In the genomic region with DNA sequence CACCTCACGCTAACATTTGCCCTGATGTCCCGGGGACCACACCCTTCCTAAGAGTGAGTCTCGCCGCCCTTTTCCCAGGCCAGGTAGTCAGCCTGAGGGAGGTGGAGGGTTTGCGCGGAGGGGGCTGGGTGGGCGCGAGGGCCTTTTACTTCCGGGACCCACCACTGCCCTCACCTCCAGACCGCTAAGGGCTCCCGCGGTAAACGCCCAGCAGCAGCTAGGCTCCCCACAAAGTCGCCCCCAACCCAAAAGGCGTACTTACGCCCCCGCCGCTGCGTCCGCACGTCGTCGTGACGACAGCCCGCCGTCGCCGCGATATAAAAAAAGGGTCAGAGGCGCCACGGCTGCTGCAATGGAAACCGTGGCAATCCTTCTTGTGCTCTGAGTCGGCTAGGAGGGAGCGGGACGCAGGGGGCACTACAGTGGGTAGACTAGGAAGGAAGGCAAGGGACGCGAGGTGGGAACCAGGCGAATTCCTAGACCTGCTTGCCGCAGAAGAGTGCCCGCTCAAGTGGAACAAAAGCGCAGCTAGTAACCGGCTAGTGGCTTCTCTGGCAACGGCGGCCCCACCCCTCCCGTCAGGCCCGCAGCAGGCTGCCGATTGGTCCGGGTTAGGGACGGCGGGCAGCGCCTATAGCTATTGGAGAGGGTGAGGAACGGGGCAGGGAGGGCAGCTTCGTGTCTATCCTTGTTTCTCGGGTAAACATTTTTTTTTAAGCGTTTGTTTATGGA, we compare ENCODE assay signal across 1 cellular context.
TF ChIP-seq lines count a peak whose summit lies in the region.

A gene with protein sequence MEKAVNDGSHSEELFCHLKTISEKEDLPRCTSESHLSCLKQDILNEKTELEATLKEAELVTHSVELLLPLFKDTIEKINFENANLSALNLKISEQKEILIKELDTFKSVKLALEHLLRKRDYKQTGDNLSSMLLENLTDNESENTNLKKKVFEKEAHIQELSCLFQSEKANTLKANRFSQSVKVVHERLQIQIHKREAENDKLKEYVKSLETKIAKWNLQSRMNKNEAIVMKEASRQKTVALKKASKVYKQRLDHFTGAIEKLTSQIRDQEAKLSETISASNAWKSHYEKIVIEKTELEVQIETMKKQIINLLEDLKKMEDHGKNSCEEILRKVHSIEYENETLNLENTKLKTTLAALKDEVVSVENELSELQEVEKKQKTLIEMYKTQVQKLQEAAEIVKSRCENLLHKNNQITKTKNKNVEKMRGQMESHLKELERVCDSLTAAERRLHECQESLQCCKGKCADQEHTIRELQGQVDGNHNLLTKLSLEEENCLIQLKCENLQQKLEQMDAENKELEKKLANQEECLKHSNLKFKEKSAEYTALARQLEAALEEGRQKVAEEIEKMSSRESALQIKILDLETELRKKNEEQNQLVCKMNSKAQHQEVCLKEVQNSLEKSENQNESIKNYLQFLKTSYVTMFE (minus strand): TSS at position 553 of the 732 bp plus-strand sequence. CDS start 9,296 bp downstream, outside the sequence.

TF ChIP-seq in HEK293, 187 proteins besides CTCF, POLR2A, EP300 and RAD21 (continued from another document and continues in another):
- TF ChIP-seq, protein P1, sequence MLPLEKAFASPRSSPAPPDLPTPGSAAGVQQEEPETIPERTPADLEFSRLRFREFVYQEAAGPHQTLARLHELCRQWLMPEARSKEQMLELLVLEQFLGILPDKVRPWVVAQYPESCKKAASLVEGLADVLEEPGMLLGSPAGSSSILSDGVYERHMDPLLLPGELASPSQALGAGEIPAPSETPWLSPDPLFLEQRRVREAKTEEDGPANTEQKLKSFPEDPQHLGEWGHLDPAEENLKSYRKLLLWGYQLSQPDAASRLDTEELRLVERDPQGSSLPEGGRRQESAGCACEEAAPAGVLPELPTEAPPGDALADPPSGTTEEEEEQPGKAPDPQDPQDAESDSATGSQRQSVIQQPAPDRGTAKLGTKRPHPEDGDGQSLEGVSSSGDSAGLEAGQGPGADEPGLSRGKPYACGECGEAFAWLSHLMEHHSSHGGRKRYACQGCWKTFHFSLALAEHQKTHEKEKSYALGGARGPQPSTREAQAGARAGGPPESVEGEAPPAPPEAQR (tag by site-specific recombination; IDR thresholded peaks at IDR 0.05) = no peak
- TF ChIP-seq ZNF677 (tag by site-specific recombination; IDR thresholded peaks at IDR 0.05) = no peak
- no peak for TF ChIP-seq ZNF530 (tag by site-specific recombination; IDR thresholded peaks at IDR 0.05; ENCODE audit: low read depth)
- TF ChIP-seq, protein P2, sequence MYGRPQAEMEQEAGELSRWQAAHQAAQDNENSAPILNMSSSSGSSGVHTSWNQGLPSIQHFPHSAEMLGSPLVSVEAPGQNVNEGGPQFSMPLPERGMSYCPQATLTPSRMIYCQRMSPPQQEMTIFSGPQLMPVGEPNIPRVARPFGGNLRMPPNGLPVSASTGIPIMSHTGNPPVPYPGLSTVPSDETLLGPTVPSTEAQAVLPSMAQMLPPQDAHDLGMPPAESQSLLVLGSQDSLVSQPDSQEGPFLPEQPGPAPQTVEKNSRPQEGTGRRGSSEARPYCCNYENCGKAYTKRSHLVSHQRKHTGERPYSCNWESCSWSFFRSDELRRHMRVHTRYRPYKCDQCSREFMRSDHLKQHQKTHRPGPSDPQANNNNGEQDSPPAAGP (tag by site-specific recombination; IDR thresholded peaks at IDR 0.05) = no peak
- no peak for TF ChIP-seq ZNF211 (tag by site-specific recombination; IDR thresholded peaks at IDR 0.05; ENCODE audit: low read depth)
- TF ChIP-seq ZNF146 (tag by site-specific recombination; IDR thresholded peaks at IDR 0.05) = no peak
- TF ChIP-seq ZNF175 (tag by site-specific recombination; IDR thresholded peaks at IDR 0.05) = no peak
- no peak for TF ChIP-seq ZNF555 (tag by site-specific recombination; conservative IDR thresholded peaks at IDR 0.05)
- TF ChIP-seq ZEB2 (tag by site-specific recombination; IDR thresholded peaks at IDR 0.05) = no peak; the same call in 1 of the 2 replicates
- TF ChIP-seq, protein P3, sequence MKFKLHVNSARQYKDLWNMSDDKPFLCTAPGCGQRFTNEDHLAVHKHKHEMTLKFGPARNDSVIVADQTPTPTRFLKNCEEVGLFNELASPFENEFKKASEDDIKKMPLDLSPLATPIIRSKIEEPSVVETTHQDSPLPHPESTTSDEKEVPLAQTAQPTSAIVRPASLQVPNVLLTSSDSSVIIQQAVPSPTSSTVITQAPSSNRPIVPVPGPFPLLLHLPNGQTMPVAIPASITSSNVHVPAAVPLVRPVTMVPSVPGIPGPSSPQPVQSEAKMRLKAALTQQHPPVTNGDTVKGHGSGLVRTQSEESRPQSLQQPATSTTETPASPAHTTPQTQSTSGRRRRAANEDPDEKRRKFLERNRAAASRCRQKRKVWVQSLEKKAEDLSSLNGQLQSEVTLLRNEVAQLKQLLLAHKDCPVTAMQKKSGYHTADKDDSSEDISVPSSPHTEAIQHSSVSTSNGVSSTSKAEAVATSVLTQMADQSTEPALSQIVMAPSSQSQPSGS (tag by site-specific recombination; IDR thresholded peaks at IDR 0.05; ENCODE audit: low read depth) = no peak
- TF ChIP-seq ZXDB (tag by site-specific recombination; IDR thresholded peaks at IDR 0.05) = 0 out of 2 replicates have a peak, but pooled peaks have one; percentile 11
- TF ChIP-seq ZFP69B (tag by site-specific recombination; IDR thresholded peaks at IDR 0.05) = peak; percentile 74; the same call in 1 of the 2 replicates
- TF ChIP-seq ZNF37A (tag by site-specific recombination; IDR thresholded peaks at IDR 0.05) = no peak
- TF ChIP-seq ZFP41 (tag by site-specific recombination; IDR thresholded peaks at IDR 0.05; ENCODE audit: borderline replicate concordance) = no peak
- no peak for TF ChIP-seq ZNF266 (tag by site-specific recombination; IDR thresholded peaks at IDR 0.05; ENCODE audit: low read depth)
- TF ChIP-seq ZNF366 (tag by site-specific recombination; conservative IDR thresholded peaks at IDR 0.05) = peak; percentile 66
- TF ChIP-seq OVOL3 (tag by site-specific recombination; IDR thresholded peaks at IDR 0.05) = no peak
- no peak for TF ChIP-seq ZNF223 (tag by site-specific recombination; IDR thresholded peaks at IDR 0.05)
- TF ChIP-seq RBAK (tag by site-specific recombination; IDR thresholded peaks at IDR 0.05) = no peak
- TF ChIP-seq, protein P4, sequence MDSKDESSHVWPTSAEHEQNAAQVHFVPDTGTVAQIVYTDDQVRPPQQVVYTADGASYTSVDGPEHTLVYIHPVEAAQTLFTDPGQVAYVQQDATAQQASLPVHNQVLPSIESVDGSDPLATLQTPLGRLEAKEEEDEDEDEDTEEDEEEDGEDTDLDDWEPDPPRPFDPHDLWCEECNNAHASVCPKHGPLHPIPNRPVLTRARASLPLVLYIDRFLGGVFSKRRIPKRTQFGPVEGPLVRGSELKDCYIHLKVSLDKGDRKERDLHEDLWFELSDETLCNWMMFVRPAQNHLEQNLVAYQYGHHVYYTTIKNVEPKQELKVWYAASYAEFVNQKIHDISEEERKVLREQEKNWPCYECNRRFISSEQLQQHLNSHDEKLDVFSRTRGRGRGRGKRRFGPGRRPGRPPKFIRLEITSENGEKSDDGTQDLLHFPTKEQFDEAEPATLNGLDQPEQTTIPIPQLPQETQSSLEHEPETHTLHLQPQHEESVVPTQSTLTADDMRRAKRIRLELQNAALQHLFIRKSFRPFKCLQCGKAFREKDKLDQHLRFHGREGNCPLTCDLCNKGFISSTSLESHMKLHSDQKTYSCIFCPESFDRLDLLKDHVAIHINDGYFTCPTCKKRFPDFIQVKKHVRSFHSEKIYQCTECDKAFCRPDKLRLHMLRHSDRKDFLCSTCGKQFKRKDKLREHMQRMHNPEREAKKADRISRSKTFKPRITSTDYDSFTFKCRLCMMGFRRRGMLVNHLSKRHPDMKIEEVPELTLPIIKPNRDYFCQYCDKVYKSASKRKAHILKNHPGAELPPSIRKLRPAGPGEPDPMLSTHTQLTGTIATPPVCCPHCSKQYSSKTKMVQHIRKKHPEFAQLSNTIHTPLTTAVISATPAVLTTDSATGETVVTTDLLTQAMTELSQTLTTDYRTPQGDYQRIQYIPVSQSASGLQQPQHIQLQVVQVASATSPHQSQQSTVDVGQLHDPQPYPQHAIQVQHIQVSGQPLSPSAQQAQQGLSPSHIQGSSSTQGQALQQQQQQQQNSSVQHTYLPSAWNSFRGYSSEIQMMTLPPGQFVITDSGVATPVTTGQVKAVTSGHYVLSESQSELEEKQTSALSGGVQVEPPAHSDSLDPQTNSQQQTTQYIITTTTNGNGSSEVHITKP (tag by site-specific recombination; IDR thresholded peaks at IDR 0.05) = peak; percentile 55
- no peak for TF ChIP-seq TRIM28 (IDR thresholded peaks at IDR 0.05; ENCODE audit: borderline replicate concordance, low read length)
- TF ChIP-seq, protein P5, sequence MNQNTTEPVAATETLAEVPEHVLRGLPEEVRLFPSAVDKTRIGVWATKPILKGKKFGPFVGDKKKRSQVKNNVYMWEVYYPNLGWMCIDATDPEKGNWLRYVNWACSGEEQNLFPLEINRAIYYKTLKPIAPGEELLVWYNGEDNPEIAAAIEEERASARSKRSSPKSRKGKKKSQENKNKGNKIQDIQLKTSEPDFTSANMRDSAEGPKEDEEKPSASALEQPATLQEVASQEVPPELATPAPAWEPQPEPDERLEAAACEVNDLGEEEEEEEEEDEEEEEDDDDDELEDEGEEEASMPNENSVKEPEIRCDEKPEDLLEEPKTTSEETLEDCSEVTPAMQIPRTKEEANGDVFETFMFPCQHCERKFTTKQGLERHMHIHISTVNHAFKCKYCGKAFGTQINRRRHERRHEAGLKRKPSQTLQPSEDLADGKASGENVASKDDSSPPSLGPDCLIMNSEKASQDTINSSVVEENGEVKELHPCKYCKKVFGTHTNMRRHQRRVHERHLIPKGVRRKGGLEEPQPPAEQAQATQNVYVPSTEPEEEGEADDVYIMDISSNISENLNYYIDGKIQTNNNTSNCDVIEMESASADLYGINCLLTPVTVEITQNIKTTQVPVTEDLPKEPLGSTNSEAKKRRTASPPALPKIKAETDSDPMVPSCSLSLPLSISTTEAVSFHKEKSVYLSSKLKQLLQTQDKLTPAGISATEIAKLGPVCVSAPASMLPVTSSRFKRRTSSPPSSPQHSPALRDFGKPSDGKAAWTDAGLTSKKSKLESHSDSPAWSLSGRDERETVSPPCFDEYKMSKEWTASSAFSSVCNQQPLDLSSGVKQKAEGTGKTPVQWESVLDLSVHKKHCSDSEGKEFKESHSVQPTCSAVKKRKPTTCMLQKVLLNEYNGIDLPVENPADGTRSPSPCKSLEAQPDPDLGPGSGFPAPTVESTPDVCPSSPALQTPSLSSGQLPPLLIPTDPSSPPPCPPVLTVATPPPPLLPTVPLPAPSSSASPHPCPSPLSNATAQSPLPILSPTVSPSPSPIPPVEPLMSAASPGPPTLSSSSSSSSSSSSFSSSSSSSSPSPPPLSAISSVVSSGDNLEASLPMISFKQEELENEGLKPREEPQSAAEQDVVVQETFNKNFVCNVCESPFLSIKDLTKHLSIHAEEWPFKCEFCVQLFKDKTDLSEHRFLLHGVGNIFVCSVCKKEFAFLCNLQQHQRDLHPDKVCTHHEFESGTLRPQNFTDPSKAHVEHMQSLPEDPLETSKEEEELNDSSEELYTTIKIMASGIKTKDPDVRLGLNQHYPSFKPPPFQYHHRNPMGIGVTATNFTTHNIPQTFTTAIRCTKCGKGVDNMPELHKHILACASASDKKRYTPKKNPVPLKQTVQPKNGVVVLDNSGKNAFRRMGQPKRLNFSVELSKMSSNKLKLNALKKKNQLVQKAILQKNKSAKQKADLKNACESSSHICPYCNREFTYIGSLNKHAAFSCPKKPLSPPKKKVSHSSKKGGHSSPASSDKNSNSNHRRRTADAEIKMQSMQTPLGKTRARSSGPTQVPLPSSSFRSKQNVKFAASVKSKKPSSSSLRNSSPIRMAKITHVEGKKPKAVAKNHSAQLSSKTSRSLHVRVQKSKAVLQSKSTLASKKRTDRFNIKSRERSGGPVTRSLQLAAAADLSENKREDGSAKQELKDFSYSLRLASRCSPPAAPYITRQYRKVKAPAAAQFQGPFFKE (tag by site-specific recombination; IDR thresholded peaks at IDR 0.05; ENCODE audit: borderline replicate concordance) = no peak
- TF ChIP-seq, protein P6, sequence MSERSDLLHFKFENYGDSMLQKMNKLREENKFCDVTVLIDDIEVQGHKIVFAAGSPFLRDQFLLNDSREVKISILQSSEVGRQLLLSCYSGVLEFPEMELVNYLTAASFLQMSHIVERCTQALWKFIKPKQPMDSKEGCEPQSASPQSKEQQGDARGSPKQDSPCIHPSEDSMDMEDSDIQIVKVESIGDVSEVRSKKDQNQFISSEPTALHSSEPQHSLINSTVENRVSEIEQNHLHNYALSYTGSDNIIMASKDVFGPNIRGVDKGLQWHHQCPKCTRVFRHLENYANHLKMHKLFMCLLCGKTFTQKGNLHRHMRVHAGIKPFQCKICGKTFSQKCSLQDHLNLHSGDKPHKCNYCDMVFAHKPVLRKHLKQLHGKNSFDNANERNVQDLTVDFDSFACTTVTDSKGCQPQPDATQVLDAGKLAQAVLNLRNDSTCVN (tag by site-specific recombination; optimal IDR thresholded peaks at IDR 0.05) = peak; percentile 55
- TF ChIP-seq, protein P7, sequence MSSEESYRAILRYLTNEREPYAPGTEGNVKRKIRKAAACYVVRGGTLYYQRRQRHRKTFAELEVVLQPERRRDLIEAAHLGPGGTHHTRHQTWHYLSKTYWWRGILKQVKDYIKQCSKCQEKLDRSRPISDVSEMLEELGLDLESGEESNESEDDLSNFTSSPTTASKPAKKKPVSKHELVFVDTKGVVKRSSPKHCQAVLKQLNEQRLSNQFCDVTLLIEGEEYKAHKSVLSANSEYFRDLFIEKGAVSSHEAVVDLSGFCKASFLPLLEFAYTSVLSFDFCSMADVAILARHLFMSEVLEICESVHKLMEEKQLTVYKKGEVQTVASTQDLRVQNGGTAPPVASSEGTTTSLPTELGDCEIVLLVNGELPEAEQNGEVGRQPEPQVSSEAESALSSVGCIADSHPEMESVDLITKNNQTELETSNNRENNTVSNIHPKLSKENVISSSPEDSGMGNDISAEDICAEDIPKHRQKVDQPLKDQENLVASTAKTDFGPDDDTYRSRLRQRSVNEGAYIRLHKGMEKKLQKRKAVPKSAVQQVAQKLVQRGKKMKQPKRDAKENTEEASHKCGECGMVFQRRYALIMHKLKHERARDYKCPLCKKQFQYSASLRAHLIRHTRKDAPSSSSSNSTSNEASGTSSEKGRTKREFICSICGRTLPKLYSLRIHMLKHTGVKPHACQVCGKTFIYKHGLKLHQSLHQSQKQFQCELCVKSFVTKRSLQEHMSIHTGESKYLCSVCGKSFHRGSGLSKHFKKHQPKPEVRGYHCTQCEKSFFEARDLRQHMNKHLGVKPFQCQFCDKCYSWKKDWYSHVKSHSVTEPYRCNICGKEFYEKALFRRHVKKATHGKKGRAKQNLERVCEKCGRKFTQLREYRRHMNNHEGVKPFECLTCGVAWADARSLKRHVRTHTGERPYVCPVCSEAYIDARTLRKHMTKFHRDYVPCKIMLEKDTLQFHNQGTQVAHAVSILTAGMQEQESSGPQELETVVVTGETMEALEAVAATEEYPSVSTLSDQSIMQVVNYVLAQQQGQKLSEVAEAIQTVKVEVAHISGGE (tag by site-specific recombination; conservative IDR thresholded peaks at IDR 0.05; ENCODE audit: low read depth) = peak; percentile 36; the same call in 1 of the 2 replicates
- TF ChIP-seq ZBTB1 (tag by site-specific recombination; IDR thresholded peaks at IDR 0.05) = no peak
- TF ChIP-seq, protein P8, sequence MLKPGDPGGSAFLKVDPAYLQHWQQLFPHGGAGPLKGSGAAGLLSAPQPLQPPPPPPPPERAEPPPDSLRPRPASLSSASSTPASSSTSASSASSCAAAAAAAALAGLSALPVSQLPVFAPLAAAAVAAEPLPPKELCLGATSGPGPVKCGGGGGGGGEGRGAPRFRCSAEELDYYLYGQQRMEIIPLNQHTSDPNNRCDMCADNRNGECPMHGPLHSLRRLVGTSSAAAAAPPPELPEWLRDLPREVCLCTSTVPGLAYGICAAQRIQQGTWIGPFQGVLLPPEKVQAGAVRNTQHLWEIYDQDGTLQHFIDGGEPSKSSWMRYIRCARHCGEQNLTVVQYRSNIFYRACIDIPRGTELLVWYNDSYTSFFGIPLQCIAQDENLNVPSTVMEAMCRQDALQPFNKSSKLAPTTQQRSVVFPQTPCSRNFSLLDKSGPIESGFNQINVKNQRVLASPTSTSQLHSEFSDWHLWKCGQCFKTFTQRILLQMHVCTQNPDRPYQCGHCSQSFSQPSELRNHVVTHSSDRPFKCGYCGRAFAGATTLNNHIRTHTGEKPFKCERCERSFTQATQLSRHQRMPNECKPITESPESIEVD (tag by site-specific recombination; IDR thresholded peaks at IDR 0.05) = no peak
- no peak for TF ChIP-seq ZNF654 (tag by site-specific recombination; IDR thresholded peaks at IDR 0.05; ENCODE audit: low read depth)
